In genomic region chr14:68392393-68393085, GRCh38 we compare ENCODE assay signal across 9 cellular contexts.
DNase-seq lines count a peak whose midpoint lies in the region; ATAC-seq, FAIRE-seq and TF ChIP-seq lines count a peak whose summit lies in the region.
"Had no signal": no experiment of that assay in that cellular context is flagged by ENCODE, and none has a peak within 500 bp of the region (broad histone marks: within the 10 kb centered on the region; RNA-seq: fewer than 3 reads in every experiment).

No MANE protein-coding gene starts in this region.

- H3K27me3 ChIP-seq in endothelial cell of umbilical vein (ENCODE audit: control insufficient read depth in 2 of 2, insufficient read depth in 2 of 2, low read length in 2 of 2) (no peaks in the 10 kb centered on the region), HAP-1 (ENCODE audit: low read depth) (no peaks in the 10 kb centered on the region), BE2C (no peaks in the 10 kb centered on the region)

- H3K9me3 Mint-ChIP-seq in naive B cell = no peaks in the 10 kb centered on the region
- peaks cover 10% of the 10 kb centered on the region for H3K9me3 Mint-ChIP-seq in type B pancreatic cell

- in situ Hi-C loops in HAP-1 (cut with MboI; ENCODE audit: low sequenced_read_pairs) = no loop called here

- H3K79me2 ChIP-seq in endothelial cell of umbilical vein (ENCODE audit: control insufficient read depth, insufficient read depth, low read length) = no peaks in the 10 kb centered on the region

- no peak for TF ChIP-seq POLR2A in endothelial cell of umbilical vein (IDR thresholded peaks at IDR 0.05; ENCODE audit: low read depth, low read length)

- peak overlapping the region in 4 of 6 donors; percentile 9 to 95 (median 51) for H3K27ac Mint-ChIP-seq in naive B cell
- H3K27ac Mint-ChIP-seq in type B pancreatic cell = peak overlapping the region; percentile 65

- peak overlapping the region in 5 of 8 donors; percentile 17 to 78 (median 35) for H3K4me3 Mint-ChIP-seq in naive B cell
- H3K4me3 Mint-ChIP-seq in type B pancreatic cell = peak overlapping the region; percentile 66

- H3K36me3 ChIP-seq in endothelial cell of umbilical vein (ENCODE audit: control insufficient read depth in 2 of 2, extremely low read depth in 1 of 2, insufficient read depth in 2 of 2, low read length in 2 of 2) = no peaks in the 10 kb centered on the region
- H3K36me3 ChIP-seq in HAP-1 (replicated peaks) = no peaks in the 10 kb centered on the region
- H3K36me3 ChIP-seq in BE2C = no peaks in the 10 kb centered on the region

- H3K4me1 Mint-ChIP-seq in naive B cell (peaks cover 41 to 56% (median 49%) of the 10 kb centered on the region in 3 donors), type B pancreatic cell (ENCODE audit: unreplicated experiment) (peaks cover 66% of the 10 kb centered on the region)

- H2AFZ ChIP-seq in endothelial cell of umbilical vein (ENCODE audit: low read depth, low read length) = no peak overlapping the region

- TF ChIP-seq CTCF in endothelial cell of umbilical vein (IDR thresholded peaks at IDR 0.05; ENCODE audit: extremely low read depth in 1 of 2, insufficient read depth in 1 of 2, low read depth in 1 of 2, low read length in 2 of 2) (no peak), type B pancreatic cell (conservative IDR thresholded peaks at IDR 0.05) (no peak), BE2C (IDR thresholded peaks at IDR 0.05; ENCODE audit: low read depth, low read length) (no peak)

- H3K9me3 ChIP-seq in endothelial cell of umbilical vein (replicated peaks; ENCODE audit: control insufficient read depth, insufficient read depth, low read length) = no peaks in the 10 kb centered on the region
- H3K9me3 ChIP-seq in HAP-1 = no peaks in the 10 kb centered on the region
- H3K9me3 ChIP-seq in BE2C = no peaks in the 10 kb centered on the region; the same call in 1 of the 2 replicates

- intact Hi-C loops in endothelial cell of umbilical vein (cut with micrococcal nuclease) = no loop called here

- H3K4me1 ChIP-seq in endothelial cell of umbilical vein (ENCODE audit: control insufficient read depth, extremely low read depth, insufficient read depth, low read length) = no peaks in the 10 kb centered on the region
- H3K4me1 ChIP-seq in HAP-1 = no peaks in the 10 kb centered on the region; the same call in 1 of the 2 replicates
- peaks cover 3% of the 10 kb centered on the region for H3K4me1 ChIP-seq in BE2C

- ATAC-seq in naive B cell (ENCODE audit: low read depth in 2 of 2) (peak; percentile 48 to 64), GM21786 (IDR thresholded peaks at IDR 0.05; ENCODE audit: unreplicated experiment) (no peak)

- no TSS peak for BruUV-seq in endothelial cell of umbilical vein (replicated peaks; lab: Mats Ljungman, UMichigan)

- POLR2A ChIA-PET in endothelial cell of umbilical vein (lab: Charles Lee) = no interaction called here

- no peak overlapping the region for H3K27ac ChIP-seq in endothelial cell of umbilical vein (ENCODE audit: insufficient read depth, low read depth, low read length)

- no peak overlapping the region for H3K4me2 ChIP-seq in endothelial cell of umbilical vein (ENCODE audit: insufficient read depth, low read length)

- FAIRE-seq in endothelial cell of umbilical vein (lab: Jason Lieb, UNC) = no peak
- FAIRE-seq: A204.1 had no signal

- H3K9ac ChIP-seq in endothelial cell of umbilical vein (replicated peaks; ENCODE audit: extremely low read depth, insufficient read depth, low read length) = no peak overlapping the region

- H3K36me3 Mint-ChIP-seq in naive B cell = peaks cover 0 to 5% of the 10 kb centered on the region in 2 donors
- peaks cover 5% of the 10 kb centered on the region for H3K36me3 Mint-ChIP-seq in type B pancreatic cell

- dilution Hi-C loops in endothelial cell of umbilical vein (cut with MboI; ENCODE audit: extremely low pct_ligation_motif_present, low sequenced_read_pairs) = no loop called here

- H3K27me3 Mint-ChIP-seq in naive B cell (no peaks in the 10 kb centered on the region), type B pancreatic cell (no peaks in the 10 kb centered on the region)

- H4K20me1 ChIP-seq in endothelial cell of umbilical vein (replicated peaks; ENCODE audit: control insufficient read depth, extremely low read depth, insufficient read depth, low read length) = no peaks in the 10 kb centered on the region

- no peaks in the 10 kb centered on the region for H3K9me1 ChIP-seq in endothelial cell of umbilical vein (replicated peaks; ENCODE audit: control insufficient read depth, extremely low read depth, insufficient read depth, low read length)

- CTCF ChIA-PET in endothelial cell of umbilical vein (lab: Charles Lee) = interaction anchor here (1.0 to 1.3 kb wide), 2 partner anchors 11 to 15 kb away, joined by 3 to 4 read pairs; no protein-coding TSS in a partner anchor

- H3K4me3 ChIP-seq in endothelial cell of umbilical vein (replicated peaks in 1 of 3; ENCODE audit: insufficient read depth in 1 of 3, low read depth in 1 of 3, low read length in 3 of 3) = no peak overlapping the region
- no peak overlapping the region for H3K4me3 ChIP-seq in HAP-1
- no peak overlapping the region for H3K4me3 ChIP-seq in BE2C (ENCODE audit: low read depth, low read length)

- peak; percentile 52 for DNase-seq in SIG-M5 treated with dmso at 0.1 percent for 504 hours (lab: John Stamatoyannopoulos, UW; ENCODE audit: unreplicated experiment)
- DNase-seq in SIG-M5 (lab: John Stamatoyannopoulos, UW) = no peak
- no peak for DNase-seq in endothelial cell of umbilical vein (ENCODE audit: low read depth, low spot score)
- DNase-seq in naive B cell = no peak
- DNase-seq in type B pancreatic cell (ENCODE audit: extremely low spot score, unreplicated experiment) = no peak
- no peak for DNase-seq in HAP-1 (ENCODE audit: low spot score in 2 of 2)
- no peak for DNase-seq in BE2C

TF ChIP-seq in endothelial cell of umbilical vein, 7 proteins besides CTCF, POLR2A, EP300 and RAD21:
- TF ChIP-seq MYC (IDR thresholded peaks at IDR 0.05; ENCODE audit: low read depth, low read length) (no peak), EZH2 (IDR thresholded peaks at IDR 0.05; ENCODE audit: borderline replicate concordance, low read depth, low read length, severe bottlenecking) (no peak), FOS (IDR thresholded peaks at IDR 0.05; ENCODE audit: borderline replicate concordance, insufficient read depth, low read length) (peak; percentile 10), GATA2 (IDR thresholded peaks at IDR 0.05; ENCODE audit: insufficient read depth, insufficient read length, low read depth, low read length) (no peak), POLR2AphosphoS5 (IDR thresholded peaks at IDR 0.05; ENCODE audit: insufficient read depth, low read depth, low read length) (no peak), JUN (IDR thresholded peaks at IDR 0.05; ENCODE audit: borderline replicate concordance, insufficient read depth, insufficient read length, low read depth) (no peak), MAX (IDR thresholded peaks at IDR 0.05; ENCODE audit: insufficient read depth, insufficient read length) (no peak)
